18 cellular contexts compared by ENCODE assay signal in genomic region chr1:24605534-24606295, GRCh38. TPM values are rescaled to one million over a fixed set of nuclear protein-coding genes. Genes with fewer than 3 reads are reported as not detected.
DNase-seq lines count a peak whose midpoint lies in the region; ATAC-seq and TF ChIP-seq lines count a peak whose summit lies in the region.
"Had no signal": no experiment of that assay in that cellular context is flagged by ENCODE, and none has a peak within 500 bp of the region (broad histone marks: within the 10 kb centered on the region; RNA-seq: fewer than 3 reads in every experiment).

No MANE protein-coding gene starts in this region.

- H3K9me3 ChIP-seq in right lobe of liver: no peaks in the 10 kb centered on the region
- H3K9me3 ChIP-seq: BLaER1 treated with 17β-estradiol and CSF1 and Interleukin-3, amounts not matched to agents 10 nM and 100 nM had no signal

- DNase-seq in WTC11 (ENCODE audit: low spot score): no peak
- DNase-seq in islet precursor cell: peak; percentile 62
- peak; percentile 57 to 89 (median 85) for DNase-seq in right lobe of liver
- DNase-seq in renal cortical epithelial cell (ENCODE audit: low read depth): peak; percentile 29
- DNase-seq in activated effector memory CD4-positive, alpha-beta T cell treated with anti-CD3 and anti-CD28 coated beads, Interleukin-2, amount 50 U/mL, for 16 hours: no peak
- DNase-seq in immature natural killer cell: no peak
- DNase-seq in glutamatergic neuron: no peak
- DNase-seq: ACHN; Calu3; CD4-positive, CD25-positive, alpha-beta regulatory T cell; DMS79; HCEC 1CT; HFFc6 had no signal

- H3K4me3 Mint-ChIP-seq in WTC11 (no peak overlapping the region), immature natural killer cell (no peak overlapping the region), glutamatergic neuron (ENCODE audit: unreplicated experiment) (no peak overlapping the region)
- H3K4me3 Mint-ChIP-seq: CD4-positive, CD25-positive, alpha-beta regulatory T cell; HFFc6 had no signal

- CTCF ChIA-PET in WTC11 (lab: Charles Lee): interaction anchor here (1.2 to 1.4 kb wide), 2 partner anchors 18 to 225 kb away, joined by 3 to 11 read pairs; no protein-coding TSS in a partner anchor

- H3K36me3 Mint-ChIP-seq in WTC11: no peaks in the 10 kb centered on the region
- no peaks in the 10 kb centered on the region for H3K36me3 Mint-ChIP-seq in immature natural killer cell
- no peaks in the 10 kb centered on the region for H3K36me3 Mint-ChIP-seq in glutamatergic neuron (ENCODE audit: unreplicated experiment)
- H3K36me3 Mint-ChIP-seq: CD4-positive, CD25-positive, alpha-beta regulatory T cell had no signal

- no peak for TF ChIP-seq POLR2A in right lobe of liver (IDR thresholded peaks at IDR 0.05)

- intact Hi-C loops in right lobe of liver (cut with DNase I): no loop called here

- ATAC-seq in WTC11: no peak
- ATAC-seq in right lobe of liver: peak; percentile 94 to 97 (median 95)
- ATAC-seq in GM19463 (IDR thresholded peaks at IDR 0.05; ENCODE audit: unreplicated experiment): no peak

- 81% methylated on average over 7 of the region's 19 CpGs for WGBS in right lobe of liver (ENCODE audit: insufficient coverage, low coverage, low lambda C conversion rate, missing lambda C conversion rate)

- no peaks in the 10 kb centered on the region for H3K27me3 ChIP-seq in right lobe of liver
- H3K27me3 ChIP-seq: BLaER1 treated with 17β-estradiol and CSF1 and Interleukin-3, amounts not matched to agents 10 nM and 100 nM had no signal

- no peaks in the 10 kb centered on the region for H3K4me1 Mint-ChIP-seq in WTC11
- no peaks in the 10 kb centered on the region for H3K4me1 Mint-ChIP-seq in immature natural killer cell
- H3K4me1 Mint-ChIP-seq in glutamatergic neuron (ENCODE audit: low read depth, unreplicated experiment): no peaks in the 10 kb centered on the region
- H3K4me1 Mint-ChIP-seq: CD4-positive, CD25-positive, alpha-beta regulatory T cell had no signal

- H3K36me3 ChIP-seq in right lobe of liver: no peaks in the 10 kb centered on the region
- H3K36me3 ChIP-seq: BLaER1 treated with 17β-estradiol and CSF1 and Interleukin-3, amounts not matched to agents 10 nM and 100 nM had no signal

- no peak overlapping the region for H3K4me3 ChIP-seq in right lobe of liver
- H3K4me3 ChIP-seq: BLaER1 treated with 17β-estradiol and CSF1 and Interleukin-3, amounts not matched to agents 10 nM and 100 nM had no signal

- H3K9me3 Mint-ChIP-seq in WTC11: no peaks in the 10 kb centered on the region
- H3K9me3 Mint-ChIP-seq in immature natural killer cell: no peaks in the 10 kb centered on the region
- no peaks in the 10 kb centered on the region for H3K9me3 Mint-ChIP-seq in glutamatergic neuron (ENCODE audit: unreplicated experiment)
- H3K9me3 Mint-ChIP-seq: CD4-positive, CD25-positive, alpha-beta regulatory T cell; HFFc6 had no signal

- H3K27me3 Mint-ChIP-seq in WTC11 (ENCODE audit: low read depth) (no peaks in the 10 kb centered on the region; the same call in 1 of the 2 replicates), immature natural killer cell (ENCODE audit: low read depth in 3 of 3) (peaks cover 2 to 8% (median 3%) of the 10 kb centered on the region in 3 donors), glutamatergic neuron (ENCODE audit: unreplicated experiment) (peaks cover 3% of the 10 kb centered on the region)

- POLR2A ChIA-PET in WTC11 (lab: Charles Lee): no interaction called here

- peak overlapping the region in 2 of 3 donors; percentile 49 to 52 for H3K27ac ChIP-seq in right lobe of liver
- H3K27ac ChIP-seq: BLaER1 treated with 17β-estradiol and CSF1 and Interleukin-3, amounts not matched to agents 10 nM and 100 nM had no signal

- TF ChIP-seq CTCF in WTC11 (IDR thresholded peaks at IDR 0.05): no peak
- no peak for TF ChIP-seq CTCF in right lobe of liver (IDR thresholded peaks at IDR 0.05)
- no peak for TF ChIP-seq CTCF in glutamatergic neuron (IDR thresholded peaks at IDR 0.05; ENCODE audit: partially characterized antibody, unreplicated experiment)

- peaks cover 0 to 18% (median 6%) of the 10 kb centered on the region in 4 donors for H3K4me1 ChIP-seq in right lobe of liver
- H3K4me1 ChIP-seq: BLaER1 treated with 17β-estradiol and CSF1 and Interleukin-3, amounts not matched to agents 10 nM and 100 nM had no signal

- H3K27ac Mint-ChIP-seq in WTC11 (no peak overlapping the region), immature natural killer cell (no peak overlapping the region), glutamatergic neuron (ENCODE audit: unreplicated experiment) (no peak overlapping the region)
- H3K27ac Mint-ChIP-seq: CD4-positive, CD25-positive, alpha-beta regulatory T cell; HFFc6 had no signal

TF ChIP-seq in WTC11, 78 proteins besides CTCF, POLR2A, EP300 and RAD21:
- TF ChIP-seq GABPB1 (CRISPR knock-in tag; IDR thresholded peaks at IDR 0.05) (peak; percentile 37; the same call in 1 of the 2 replicates), ZNF425 (CRISPR knock-in tag; conservative IDR thresholded peaks at IDR 0.05) (no peak)

RNA-seq across cellular contexts. Expression of gene SRRM1, which starts 37.4 kb away (rescaled TPM):
- total RNA-seq in WTC11 (2021) (202 to 228 TPM (median 202 TPM) in 3 replicates), right lobe of liver (10 to 100 TPM; 41.1 to 52.0 (median 44.9) TPM), renal cortical epithelial cell (23.4 and 45.6 TPM in 2 replicates), glutamatergic neuron (ENCODE audit: unreplicated experiment) (113 TPM)
- polyA plus RNA-seq in immature natural killer cell: 100 to 1,000 TPM in 2 of 3 donors, 10 to 100 TPM in 1; 41.4 to 266 (median 103) TPM

RNA-seq across cellular contexts. Expression of gene NCMAP, which starts 49.8 kb away (rescaled TPM):
- total RNA-seq in WTC11 (2021) (0.26 to 0.41 TPM (median 0.39 TPM) in 3 replicates), right lobe of liver (1 to 10 TPM in 3 of 6 experiments, under 1 TPM in 3; 0.81 to 2.6 (median 0.99) TPM), renal cortical epithelial cell (3.4 and 8.3 TPM in 2 replicates), glutamatergic neuron (ENCODE audit: unreplicated experiment) (not detected)
- polyA plus RNA-seq in immature natural killer cell: not detected
- total RNA-seq: A172; CD4-positive, CD25-positive, alpha-beta regulatory T cell; G401; H4; HFFc6 had no signal

Comparison
In these comparisons a context has a peak if more than half of its experiments do, and no peak if none do; other contexts are left out.
1. ATAC-seq: peak in right lobe of liver (4 of 4); none in WTC11 (single experiment) and GM19463 (single experiment).
2. DNase-seq: peak in islet precursor cell (single experiment), right lobe of liver (3 of 3) and renal cortical epithelial cell (single experiment); none in WTC11 (single experiment), activated effector memory CD4-positive, alpha-beta T cell treated with anti-CD3 and anti-CD28 coated beads, Interleukin-2, amount 50 U/mL, for 16 hours (single experiment), immature natural killer cell (0 of 3) and glutamatergic neuron (single experiment).